29 cellular contexts compared by ENCODE assay signal in genomic region chr10:122664501-122664900, GRCh38. TPM values are rescaled to one million over a fixed set of nuclear protein-coding genes. Genes with fewer than 3 reads are reported as not detected.
"Had no signal": no experiment of that assay in that cellular context is flagged by ENCODE, and none has a peak within 500 bp of the region (broad histone marks: within the 10 kb centered on the region; RNA-seq: fewer than 3 reads in every experiment).

No MANE protein-coding gene starts in this region.

- H3K4me2 ChIP-seq: hepatocyte had no signal

- H3K9me3 ChIP-seq: heart right ventricle, left ventricle myocardium inferior, mucosa of descending colon, psoas muscle, sigmoid colon, spleen, tibial nerve, vagina had no signal

- H3K27ac ChIP-seq: heart right ventricle, hepatocyte, left ventricle myocardium inferior, parathyroid adenoma, psoas muscle, sigmoid colon, spleen, tibial nerve, vagina had no signal

- H2AFZ ChIP-seq: hepatocyte, parathyroid adenoma had no signal

- FAIRE-seq: small intestine had no signal

- H3K4me3 ChIP-seq: heart right ventricle, hepatocyte, left ventricle myocardium inferior, lung, mucosa of descending colon, psoas muscle, sigmoid colon, spleen, tibial nerve, vagina had no signal

- H3K36me3 ChIP-seq: heart right ventricle, left ventricle myocardium inferior, sigmoid colon, spleen, tibial nerve, vagina had no signal

- H3K27me3 ChIP-seq: sigmoid colon, tibial nerve, vagina had no signal

- H3K79me2 ChIP-seq: hepatocyte, parathyroid adenoma had no signal

- ATAC-seq: mucosa of descending colon; naive thymus-derived CD4-positive, alpha-beta T cell; natural killer cell treated with Interleukin-12 subunit alpha and Interleukin-12 subunit beta and Interleukin-15 and Interleukin-18, amount 100 ng/mL, for 72 hours; psoas muscle; stimulated activated memory B cell treated with anti-CD40 and anti-IgM and Interleukin-4, amounts not matched to agents 10 μg/mL and 1 μg/mL and 100 μg/mL, for 72 hours had no signal

- H3K9ac ChIP-seq: parathyroid adenoma had no signal

- H3K4me1 ChIP-seq: heart right ventricle, left ventricle myocardium inferior, parathyroid adenoma, psoas muscle, sigmoid colon, spleen, tibial nerve, vagina had no signal

- DNase-seq: heart right ventricle; left ventricle myocardium inferior; mesendoderm; midbrain; mucosa of descending colon; naive thymus-derived CD4-positive, alpha-beta T cell; nucleus accumbens; psoas muscle; sigmoid colon; small intestine; spleen; stimulated activated CD4-positive, alpha-beta T cell treated with anti-CD3 and anti-CD28 coated beads, Interleukin-4, amount 100 ng/mL, for 24 hours; stimulated activated naive CD4-positive, alpha-beta T cell treated with Interleukin-2 at 50 U/mL for 16 hours had no signal

RNA-seq across cellular contexts. Expression of gene C10orf120, which starts 35.1 kb away (rescaled TPM):
- total RNA-seq: heart right ventricle; hepatocyte; kidney epithelial cell; left ventricle myocardium inferior; lower leg skin; lung; mucosa of descending colon; myocyte; naive thymus-derived CD4-positive, alpha-beta T cell; natural killer cell treated with Interleukin-12 subunit alpha and Interleukin-12 subunit beta and Interleukin-15 and Interleukin-18, amount 100 ng/mL, for 72 hours; osteocyte; posterior vena cava; psoas muscle; sigmoid colon; spleen; subcutaneous adipose tissue; temporal lobe; tibial nerve; urinary bladder; vagina had no signal
- polyA plus RNA-seq: heart right ventricle; hepatocyte; lung; naive thymus-derived CD4-positive, alpha-beta T cell; neural cell; psoas muscle; sigmoid colon; small intestine; spleen; urinary bladder had no signal
